In the genomic region with DNA sequence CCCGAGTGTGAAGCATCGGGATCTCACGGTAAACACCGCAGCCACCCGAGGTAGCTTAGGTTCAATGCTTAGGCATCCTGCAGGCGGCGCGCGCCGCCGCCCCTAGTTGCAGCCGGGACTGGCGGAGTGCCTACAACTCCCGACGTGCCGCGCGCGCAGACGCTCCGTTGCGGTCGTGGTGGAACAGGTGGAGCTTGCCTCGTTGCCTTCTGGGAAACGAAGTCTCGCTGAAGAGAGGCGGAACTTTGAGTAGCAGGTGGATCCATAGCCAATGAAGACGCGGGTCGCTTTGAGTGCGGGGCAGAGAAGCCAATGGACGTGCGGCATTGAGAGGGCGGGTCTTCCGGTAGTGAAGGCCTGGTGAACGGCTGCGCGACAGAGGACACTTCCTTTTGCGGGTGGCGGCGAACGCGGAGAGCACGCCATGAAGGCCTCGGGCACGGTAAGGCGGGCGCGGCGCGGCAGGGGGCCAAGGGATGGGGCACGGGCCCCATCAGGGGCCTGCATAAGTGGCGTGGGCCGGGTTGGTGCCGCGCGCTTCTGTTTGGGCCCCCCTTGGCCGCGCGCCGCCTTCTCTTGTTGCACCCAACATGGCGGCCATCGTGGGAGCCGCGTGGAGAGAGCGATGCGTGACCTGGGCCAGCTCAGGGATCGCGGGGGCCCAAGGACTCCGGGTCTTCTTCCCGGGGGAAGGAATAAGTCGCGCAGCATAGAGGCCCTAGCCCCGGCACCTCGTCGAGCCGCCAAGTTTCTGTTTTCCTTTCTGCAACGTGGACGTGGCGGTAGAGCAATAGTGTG, we compare ENCODE assay signal across 8 cellular contexts. TPM values are rescaled to one million over a fixed set of nuclear protein-coding genes. Genes with fewer than 3 reads are reported as not detected.
A peak's percentile ranks its signal among the peaks of the same experiment; 100 is the strongest.
DNase-seq lines count a peak whose midpoint lies in the region; ATAC-seq, FAIRE-seq and TF ChIP-seq lines count a peak whose summit lies in the region.

A gene (plus strand): TSS at position 378 of the 798 bp plus-strand sequence. CDS start 47 bp downstream, at position 425.

- H3K27ac ChIP-seq in WERI-Rb-1 (peak within 1 kb of the TSS; percentile 89), smooth muscle cell (ENCODE audit: low read depth) (peak within 1 kb of the TSS; percentile 32)

- H3K4me3 ChIP-seq in AG04449 (ENCODE audit: low read depth, low read length) (peak within 1 kb of the TSS; percentile 92), WERI-Rb-1 (ENCODE audit: low read depth, low read length) (peak within 1 kb of the TSS; percentile 92), bronchial epithelial cell (ENCODE audit: low read depth, low read length) (peak within 1 kb of the TSS; percentile 100), smooth muscle cell (peak within 1 kb of the TSS; percentile 99)

- H3K27me3 ChIP-seq in WERI-Rb-1 (ENCODE audit: insufficient read depth, low read depth, severe bottlenecking) (no peaks in the 10 kb centered on the region), bronchial epithelial cell (ENCODE audit: control insufficient read depth, insufficient read depth, low read length) (no peaks in the 10 kb centered on the region), smooth muscle cell (ENCODE audit: low read depth) (no peaks in the 10 kb centered on the region)

- H3K4me2 ChIP-seq in smooth muscle cell, result peak within 1 kb of the TSS; percentile 99

- peaks cover 11% of the 10 kb centered on the region for H3K4me1 ChIP-seq in smooth muscle cell (ENCODE audit: low read depth)

- peak within 1 kb of the TSS; percentile 98 for H2AFZ ChIP-seq in smooth muscle cell (ENCODE audit: low read depth)

- CTCF ChIA-PET in AG04449 (lab: Yijun Ruan, JAX), result interaction anchor here (0.6 to 5.1 kb wide), 25 partner anchors 9 to 1630 kb away, joined by 3 to 73 read pairs (median 4); a partner anchor contains a TSS

- TF ChIP-seq CTCF in AG04449 (IDR thresholded peaks at IDR 0.05; ENCODE audit: insufficient read depth, low read length, missing control alignments) (peak; percentile 91), WERI-Rb-1 (IDR thresholded peaks at IDR 0.05; ENCODE audit: low read depth, low read length) (peak; percentile 93), bronchial epithelial cell (IDR thresholded peaks at IDR 0.05; ENCODE audit: insufficient read depth, low read length, severe bottlenecking) (peak; percentile 93), smooth muscle cell (IDR thresholded peaks at IDR 0.05; ENCODE audit: borderline replicate concordance, insufficient read depth, poor library complexity, severe bottlenecking) (peak; percentile 59)

- no peaks in the 10 kb centered on the region for H3K9me3 ChIP-seq in WERI-Rb-1 (ENCODE audit: severe bottlenecking)
- no peaks in the 10 kb centered on the region for H3K9me3 ChIP-seq in smooth muscle cell (replicated peaks; ENCODE audit: low read depth)

- H3K36me3 ChIP-seq in WERI-Rb-1, result peaks cover 50% of the 10 kb centered on the region
- peaks cover 26% of the 10 kb centered on the region for H3K36me3 ChIP-seq in bronchial epithelial cell (ENCODE audit: control insufficient read depth, insufficient read depth, low read length)
- H3K36me3 ChIP-seq in smooth muscle cell (ENCODE audit: low read depth), result no peaks in the 10 kb centered on the region

- DNase-seq in AG04449 (ENCODE audit: low read depth, low spot score) (peak; percentile 98), NCI-H2196 treated with DMSO at 0.1 percent for 48 hours (lab: John Stamatoyannopoulos, UW; ENCODE audit: unreplicated experiment) (peak; percentile 98), WERI-Rb-1 (peak; percentile 99), bronchial epithelial cell (ENCODE audit: low read depth) (peak; percentile 99), iPS-NIHi11 (ENCODE audit: low spot score) (peak; percentile 93), smooth muscle cell (lab: John Stamatoyannopoulos, UW; ENCODE audit: unreplicated experiment) (peak; percentile 90)

- peaks cover 15% of the 10 kb centered on the region for H3F3A ChIP-seq in smooth muscle cell (ENCODE audit: low read depth)

- FAIRE-seq in bronchial epithelial cell (lab: Jason Lieb, UNC), result no peak

- H3K9ac ChIP-seq in smooth muscle cell (ENCODE audit: low read depth), result peak within 1 kb of the TSS; percentile 92

- peaks cover 49% of the 10 kb centered on the region for H4K20me1 ChIP-seq in smooth muscle cell (ENCODE audit: low read depth)

- POLR2A ChIA-PET in AG04449 (lab: Yijun Ruan, JAX), result interaction anchor here (0.6 to 1.8 kb wide), 16 partner anchors 9 to 570 kb away, joined by 3 to 16 read pairs (median 4); a partner anchor contains a TSS

- WGBS in smooth muscle cell (ENCODE audit: low lambda C conversion rate), result under 1% methylated on average over 74 of the region's 80 CpGs

- ATAC-seq in GM18868 (IDR thresholded peaks at IDR 0.05; ENCODE audit: unreplicated experiment) (peak; percentile 87), HG03135 (IDR thresholded peaks at IDR 0.05; ENCODE audit: unreplicated experiment) (peak; percentile 92)

- peaks cover 29% of the 10 kb centered on the region for H3K79me2 ChIP-seq in smooth muscle cell (ENCODE audit: low read depth)

RNA-seq across cellular contexts. Expression of the gene that starts here (rescaled TPM):
- 1,530 and 1,590 TPM in 2 replicates for total RNA-seq in bronchial epithelial cell
- 795 and 867 TPM in 2 replicates for total RNA-seq in smooth muscle cell
- 1,267 and 1,311 TPM in 2 replicates for polyA plus RNA-seq in smooth muscle cell

Comparison
In these comparisons a context has a peak if more than half of its experiments do, and no peak if none do; other contexts are left out.
1. Peak in every context shown above with its lines: DNase-seq, ATAC-seq, H3K4me3 ChIP-seq and H3K27ac ChIP-seq.